8 cellular contexts compared by ENCODE assay signal in genomic region chr1:167221804-167222610, GRCh38. TPM values are rescaled to one million over a fixed set of nuclear protein-coding genes. Genes with fewer than 3 reads are reported as not detected.
DNase-seq lines count a peak whose midpoint lies in the region; ATAC-seq lines count a peak whose summit lies in the region.

No MANE protein-coding gene starts in this region.

- H3K27ac ChIP-seq in cingulate gyrus (ENCODE audit: low read depth, low read length) = peak overlapping the region; percentile 89

- DNase-seq in AG08395 (ENCODE audit: low spot score) (peak; percentile 31), NCI-H345 (lab: John Stamatoyannopoulos, UW) (peak; percentile 66), left colon (peak; percentile 74 to 81)
- peak; percentile 46 to 55 for DNase-seq in activated CD4-positive, alpha-beta T cell treated with anti-CD3 and anti-CD28 coated beads for 24 hours (ENCODE audit: low read depth in 2 of 2)
- DNase-seq in stimulated activated CD4-positive, alpha-beta T cell treated with anti-CD3 and anti-CD28 coated beads, Interleukin-1b, Interleukin-23, amount 100 ng/mL, for 48 hours = peak; percentile 79

- intact Hi-C loops in left colon (cut with DNase I, micrococcal nuclease) = no loop called here

- ATAC-seq in GM18868 (IDR thresholded peaks at IDR 0.05; ENCODE audit: unreplicated experiment) = peak; percentile 55
- peak; percentile 48 for ATAC-seq in HG03108 (IDR thresholded peaks at IDR 0.05; ENCODE audit: unreplicated experiment)
- peak; percentile 41 for ATAC-seq in left colon

RNA-seq across cellular contexts. Expression of gene POU2F1, which starts 1.3 kb away (rescaled TPM):
- 10 to 100 TPM; 14.3 to 16.4 TPM for total RNA-seq in left colon

Comparison
In these comparisons a context has a peak if more than half of its experiments do, and no peak if none do; other contexts are left out.
1. Peak in every context shown above with its lines: DNase-seq, ATAC-seq and H3K27ac ChIP-seq.